In the genomic region with DNA sequence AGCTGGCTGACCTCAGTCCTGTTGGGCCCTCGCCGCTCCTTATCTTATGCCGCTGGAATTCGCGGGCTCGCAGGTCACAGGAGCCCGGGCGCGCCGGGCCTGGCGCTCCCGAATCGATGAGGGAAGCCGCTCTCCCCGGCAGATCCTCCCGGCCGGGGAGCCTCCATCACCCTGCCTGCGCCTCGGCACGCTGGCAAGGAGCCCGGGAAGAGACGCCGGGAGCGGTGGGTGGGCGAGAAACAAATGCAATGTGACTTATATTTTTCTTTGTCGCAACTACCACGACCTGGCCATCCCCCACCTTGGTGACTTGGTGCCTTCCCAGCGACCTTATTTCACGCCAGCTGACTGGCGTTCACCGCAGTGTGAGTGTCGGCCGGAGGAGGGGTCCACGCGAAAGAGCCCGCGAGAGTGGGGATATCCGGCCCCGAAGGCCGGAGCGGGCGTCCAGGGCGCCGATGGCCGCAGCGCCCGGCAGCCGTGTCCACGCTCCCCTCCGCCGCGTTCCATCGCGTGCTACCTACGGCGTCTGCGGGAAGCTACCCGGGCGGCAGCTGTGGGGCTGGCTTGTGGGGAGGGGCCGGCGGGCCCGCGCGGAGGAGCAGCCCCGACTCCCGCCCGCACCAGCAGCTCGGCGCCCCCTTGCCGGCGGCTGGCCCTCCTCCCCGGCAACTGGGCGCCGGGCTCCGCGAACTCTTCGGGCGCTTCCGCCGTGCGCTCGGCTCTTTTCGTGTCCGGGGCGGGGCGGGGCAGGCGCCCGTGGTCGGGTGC, we compare ENCODE assay signal across 8 cellular contexts. TPM values are rescaled to one million over a fixed set of nuclear protein-coding genes. Genes with fewer than 3 reads are reported as not detected.
DNase-seq lines count a peak whose midpoint lies in the region; ATAC-seq and TF ChIP-seq lines count a peak whose summit lies in the region.

No MANE protein-coding gene starts in this region.

- H3K4me1 Mint-ChIP-seq in activated naive CD8-positive, alpha-beta T cell treated with anti-CD3 and anti-CD28 coated beads for 36 hours = peaks cover 38% of the 10 kb centered on the region

- H3K4me1 ChIP-seq in ovary (ENCODE audit: insufficient read depth) (peaks cover 2% of the 10 kb centered on the region), thyroid gland (peaks cover 15 to 22% of the 10 kb centered on the region in 2 donors)

- H3K27me3 Mint-ChIP-seq in activated naive CD8-positive, alpha-beta T cell treated with anti-CD3 and anti-CD28 coated beads for 36 hours = peaks cover 29% of the 10 kb centered on the region

- peak overlapping the region; percentile 84 to 96 for H3K27ac ChIP-seq in ovary
- peak overlapping the region; percentile 97 to 99 (median 99) for H3K27ac ChIP-seq in thyroid gland

- H3K36me3 ChIP-seq in ovary (no peaks in the 10 kb centered on the region), thyroid gland (no peaks in the 10 kb centered on the region)

- peak; percentile 95 for DNase-seq in GM10248 (ENCODE audit: extremely low spot score)
- peak; percentile 46 for DNase-seq in HFF-Myc (ENCODE audit: extremely low read depth, low read depth)
- peak; percentile 49 for DNase-seq in MV-4-11 (lab: John Stamatoyannopoulos, UW)
- peak; percentile 67 for DNase-seq in SKM-1 (lab: John Stamatoyannopoulos, UW; ENCODE audit: unreplicated experiment)
- DNase-seq in activated naive CD8-positive, alpha-beta T cell treated with anti-CD3 and anti-CD28 coated beads for 36 hours = peak; percentile 92
- DNase-seq in Right ventricle myocardium superior = peak; percentile 89
- peak; percentile 71 to 97 (median 92) for DNase-seq in ovary
- peak; percentile 83 to 84 for DNase-seq in thyroid gland

- TF ChIP-seq EP300 in ovary (IDR thresholded peaks at IDR 0.05) = no peak

- peak overlapping the region; percentile 67 for H3K27ac Mint-ChIP-seq in activated naive CD8-positive, alpha-beta T cell treated with anti-CD3 and anti-CD28 coated beads for 36 hours

- H3K36me3 Mint-ChIP-seq in activated naive CD8-positive, alpha-beta T cell treated with anti-CD3 and anti-CD28 coated beads for 36 hours = no peaks in the 10 kb centered on the region

- H3K4me3 ChIP-seq in HFF-Myc (replicated peaks; ENCODE audit: low read depth, low read length) (peak overlapping the region; percentile 75), ovary (peak overlapping the region; percentile 74), thyroid gland (replicated peaks in 1 of 3) (peak overlapping the region; percentile 67 to 77 (median 71))

- ATAC-seq in Right ventricle myocardium superior (ENCODE audit: poor library complexity) = peak; percentile 89

- 0 to 1% (median 1%) methylated on average over 51 to 89 of the region's 89 CpGs for WGBS in ovary, 3 donors
- 0 to 1% methylated on average over 4 to 49 of the region's 89 CpGs for WGBS in thyroid gland, 2 donors

- TF ChIP-seq CTCF in GM10248 (IDR thresholded peaks at IDR 0.05; ENCODE audit: control extremely low read depth, extremely low read depth, low read depth, missing control alignments) (no peak), HFF-Myc (IDR thresholded peaks at IDR 0.05; ENCODE audit: low read depth, low read length, missing control alignments) (no peak), ovary (IDR thresholded peaks at IDR 0.05) (peak in 2 of 3 donors; percentile 10 to 17), thyroid gland (IDR thresholded peaks at IDR 0.05) (peak in 1 of 6 experiments; percentile 5)

- intact Hi-C loops in Right ventricle myocardium superior (cut with DNase I) (no loop called here), ovary (cut with DNase I) (loop anchor here in 2 of 4 donors (2.0 to 5.0 kb wide), 2 partner anchors 44 to 45 kb away; no protein-coding TSS in a partner anchor), thyroid gland (cut with DNase I) (no loop called here)

- H3K27me3 ChIP-seq in ovary (no peaks in the 10 kb centered on the region), thyroid gland (no peaks in the 10 kb centered on the region)

- POLR2A ChIA-PET in GM10248 (lab: Yijun Ruan, JAX) = no interaction called here

- H3K4me3 Mint-ChIP-seq in activated naive CD8-positive, alpha-beta T cell treated with anti-CD3 and anti-CD28 coated beads for 36 hours = peak overlapping the region; percentile 78

- TF ChIP-seq POLR2A in ovary (IDR thresholded peaks at IDR 0.05) = peak; percentile 77
- TF ChIP-seq POLR2A in thyroid gland (IDR thresholded peaks at IDR 0.05) = peak; percentile 80 to 94

- CTCF ChIA-PET in GM10248 (lab: Yijun Ruan, JAX) = no interaction called here

- H3K9me3 Mint-ChIP-seq in activated naive CD8-positive, alpha-beta T cell treated with anti-CD3 and anti-CD28 coated beads for 36 hours = no peaks in the 10 kb centered on the region

- H3K9me3 ChIP-seq in ovary (no peaks in the 10 kb centered on the region), thyroid gland (no peaks in the 10 kb centered on the region)

RNA-seq across cellular contexts. Expression of a gene that starts 0.5 kb away (rescaled TPM):
- 1 to 10 TPM; 7.5 to 8.4 TPM for total RNA-seq in activated naive CD8-positive, alpha-beta T cell treated with anti-CD3 and anti-CD28 coated beads for 36 hours
- total RNA-seq in Right ventricle myocardium superior (50.2 TPM), ovary (10 to 100 TPM; 29.1 to 77.9 (median 62.2) TPM), thyroid gland (10 to 100 TPM; 72.7 to 89.5 (median 84.2) TPM)
- polyA plus RNA-seq in ovary = 10 to 100 TPM; 19.0 to 40.1 TPM

Comparison
In these comparisons a context has a peak if more than half of its experiments do, and no peak if none do; other contexts are left out.
1. Peak in every context shown above with its lines: DNase-seq, ATAC-seq, H3K4me3 ChIP-seq and H3K27ac ChIP-seq.
2. CTCF ChIP-seq: peak in ovary (2 of 3); none in GM10248 (single experiment) and HFF-Myc (single experiment).